ENCODE assay signal across 1 cellular context in genomic region chr3:110881069-110881468, GRCh38.
TF ChIP-seq lines count a peak whose summit lies in the region.

No MANE protein-coding gene starts in this region.

TF ChIP-seq in A549, 52 proteins besides CTCF, POLR2A, EP300 and RAD21 (continued from another document):
- TF ChIP-seq REST (IDR thresholded peaks at IDR 0.05), result no peak
- TF ChIP-seq NFE2L2 (conservative IDR thresholded peaks at IDR 0.05; ENCODE audit: low read length), result no peak
- TF ChIP-seq ZFP36 (IDR thresholded peaks at IDR 0.05; ENCODE audit: borderline replicate concordance, partially characterized antibody), result no peak
- no peak for TF ChIP-seq CEBPB (IDR thresholded peaks at IDR 0.05)
- no peak for TF ChIP-seq MYC (IDR thresholded peaks at IDR 0.05; ENCODE audit: borderline replicate concordance, low read length)
- TF ChIP-seq RARB (CRISPR knock-in tag; IDR thresholded peaks at IDR 0.05), result no peak
- TF ChIP-seq KDM1A (IDR thresholded peaks at IDR 0.05; ENCODE audit: low read depth), result no peak
- no peak for TF ChIP-seq TP53 (CRISPR knock-in tag; IDR thresholded peaks at IDR 0.05)
